1 cellular context compared by ENCODE assay signal in genomic region chr12:6334940-6335450, GRCh38.
TF ChIP-seq lines count a peak whose summit lies in the region.

No MANE protein-coding gene starts in this region.

TF ChIP-seq in GM12878, 131 proteins besides CTCF, POLR2A, EP300 and RAD21:
- TF ChIP-seq MXI1 (IDR thresholded peaks at IDR 0.05; ENCODE audit: low read depth, low read length) = no peak
- no peak for TF ChIP-seq FOS (IDR thresholded peaks at IDR 0.05; ENCODE audit: borderline replicate concordance, extremely low read depth, insufficient read length)
- TF ChIP-seq RFX5 (IDR thresholded peaks at IDR 0.05; ENCODE audit: low read depth, low read length) = no peak
- TF ChIP-seq RELB (IDR thresholded peaks at IDR 0.05; ENCODE audit: low read depth) = no peak
- TF ChIP-seq USF2 (IDR thresholded peaks at IDR 0.05; ENCODE audit: borderline replicate concordance, low read depth, low read length) = no peak
TF ChIP-seq in GM12878: peak in this region for 0.
